In genomic region chr3:97871788-97872187, GRCh38 we compare ENCODE assay signal across 12 cellular contexts. TPM values are rescaled to one million over a fixed set of nuclear protein-coding genes. Genes with fewer than 3 reads are reported as not detected.
A peak's percentile ranks its signal among the peaks of the same experiment; 100 is the strongest.
DNase-seq lines count a peak whose midpoint lies in the region; ATAC-seq and TF ChIP-seq lines count a peak whose summit lies in the region.
"Had no signal": no experiment of that assay in that cellular context is flagged by ENCODE, and none has a peak within 500 bp of the region (broad histone marks: within the 10 kb centered on the region; RNA-seq: fewer than 3 reads in every experiment).

No MANE protein-coding gene starts in this region.

- TF ChIP-seq CTCF in brain microvascular endothelial cell (IDR thresholded peaks at IDR 0.05; ENCODE audit: low read depth, low read length, missing control alignments) (no peak), transverse colon (IDR thresholded peaks at IDR 0.05) (no peak)

- H3K4me1 Mint-ChIP-seq in activated T-cell treated with anti-CD3 and anti-CD28 coated beads, Interleukin-2, amount 50 U/mL, for 72 hours (ENCODE audit: low read depth) = peaks cover 26% of the 10 kb centered on the region
- H3K4me1 Mint-ChIP-seq: B cell had no signal

- peak overlapping the region; percentile 82 for H3K27ac Mint-ChIP-seq in activated T-cell treated with anti-CD3 and anti-CD28 coated beads, Interleukin-2, amount 50 U/mL, for 72 hours
- H3K27ac Mint-ChIP-seq: B cell had no signal

- no peaks in the 10 kb centered on the region for H3K27me3 Mint-ChIP-seq in activated T-cell treated with anti-CD3 and anti-CD28 coated beads, Interleukin-2, amount 50 U/mL, for 72 hours (ENCODE audit: low read depth)

- H3K27ac ChIP-seq in brain microvascular endothelial cell = peak overlapping the region; percentile 86
- peak overlapping the region; percentile 23 for H3K27ac ChIP-seq in layer of hippocampus (ENCODE audit: low read depth, low read length)
- H3K27ac ChIP-seq in urinary bladder (ENCODE audit: low read depth) = peak overlapping the region; percentile 16
- peak overlapping the region in 1 of 4 donors; percentile 27 for H3K27ac ChIP-seq in transverse colon

- H3K4me1 ChIP-seq in urinary bladder (ENCODE audit: insufficient read depth) = no peaks in the 10 kb centered on the region
- H3K4me1 ChIP-seq in transverse colon = peaks cover 0 to 7% (median 1%) of the 10 kb centered on the region in 4 donors

- H3K4me3 Mint-ChIP-seq in activated T-cell treated with anti-CD3 and anti-CD28 coated beads, Interleukin-2, amount 50 U/mL, for 72 hours = peak overlapping the region; percentile 23 to 72
- H3K4me3 Mint-ChIP-seq: B cell had no signal

- no peak for TF ChIP-seq POLR2A in transverse colon (IDR thresholded peaks at IDR 0.05)

- 60% methylated on average over 2 of the region's 2 CpGs for WGBS in urinary bladder
- WGBS in transverse colon (ENCODE audit: low coverage in 1 of 2), 2 donors = 79 to 90% methylated on average over 2 of the region's 2 CpGs

- H3K27me3 ChIP-seq in brain microvascular endothelial cell (replicated peaks) (no peaks in the 10 kb centered on the region), layer of hippocampus (ENCODE audit: control insufficient read depth, insufficient read depth, low read length) (no peaks in the 10 kb centered on the region), transverse colon (no peaks in the 10 kb centered on the region)

- no peaks in the 10 kb centered on the region for H3K9me3 Mint-ChIP-seq in activated T-cell treated with anti-CD3 and anti-CD28 coated beads, Interleukin-2, amount 50 U/mL, for 72 hours

- peak overlapping the region; percentile 1 for H3K4me3 ChIP-seq in brain microvascular endothelial cell (ENCODE audit: low read depth, low read length)
- no peak overlapping the region for H3K4me3 ChIP-seq in urinary bladder (ENCODE audit: low read depth, low read length)
- H3K4me3 ChIP-seq in transverse colon = no peak overlapping the region
- H3K4me3 ChIP-seq: lung had no signal

- in situ Hi-C loops in brain microvascular endothelial cell (cut with HindIII; ENCODE audit: low pct_ligation_motif_present, low sequenced_read_pairs) = no loop called here
- in situ Hi-C loops in transverse colon (cut with MboI; ENCODE audit: low pct_ligation_motif_present in 1 of 4, low pct_unique_long_range_greater_than_20kb in 1 of 4, low sequenced_read_pairs in 3 of 4) = no loop called here

- H3K36me3 Mint-ChIP-seq in activated T-cell treated with anti-CD3 and anti-CD28 coated beads, Interleukin-2, amount 50 U/mL, for 72 hours (ENCODE audit: insufficient read depth in 2 of 2) = no peaks in the 10 kb centered on the region

- ATAC-seq in activated T-cell treated with anti-CD3 and anti-CD28 coated beads, Interleukin-2, amount 50 U/mL, for 72 hours (replicated peaks in 1 of 2) = peak; percentile 41 to 53
- no peak for ATAC-seq in HG03139 (IDR thresholded peaks at IDR 0.05; ENCODE audit: unreplicated experiment)

- H3K36me3 ChIP-seq in brain microvascular endothelial cell (replicated peaks) = no peaks in the 10 kb centered on the region
- peaks cover 3% of the 10 kb centered on the region for H3K36me3 ChIP-seq in urinary bladder (ENCODE audit: insufficient read depth)
- H3K36me3 ChIP-seq in transverse colon = peaks cover 0 to 6% (median 2%) of the 10 kb centered on the region in 4 donors

- no peak for DNase-seq in activated T-cell treated with anti-CD3 and anti-CD28 coated beads, Interleukin-2, amount 50 U/mL, for 72 hours
- DNase-seq in activated T-cell treated with anti-CD3 and anti-CD28 coated beads for 4 hours (no peak), brain microvascular endothelial cell (no peak), transverse colon (no peak), NCI-H2171 (lab: John Stamatoyannopoulos, UW) (no peak)
- DNase-seq: glutamatergic neuron, retina had no signal

- TF ChIP-seq EP300 in transverse colon (IDR thresholded peaks at IDR 0.05; ENCODE audit: low read depth) = no peak

- intact Hi-C loops in transverse colon (cut with DNase I; ENCODE audit: low total_unique reads) = no loop called here

- no peaks in the 10 kb centered on the region for H3K9me3 ChIP-seq in transverse colon

RNA-seq across cellular contexts. Expression of gene CRYBG3, which starts 50.0 kb away (rescaled TPM):
- total RNA-seq in activated T-cell treated with anti-CD3 and anti-CD28 coated beads, Interleukin-2, amount 50 U/mL, for 72 hours = 1 to 10 TPM; 3.4 to 4.0 TPM
- total RNA-seq in urinary bladder (67.5 TPM), transverse colon (10 to 100 TPM; 21.3 to 32.7 (median 27.9) TPM)
- polyA plus RNA-seq in urinary bladder = 16.2 TPM

Comparison
In these comparisons a context has a peak if more than half of its experiments do, and no peak if none do; other contexts are left out.
1. RNA of gene CRYBG3, which starts 50.0 kb away (total RNA-seq): 67.5 TPM in urinary bladder (single experiment) and 21.3 to 32.7 TPM in transverse colon; 3.4 to 4.0 TPM in activated T-cell treated with anti-CD3 and anti-CD28 coated beads, Interleukin-2, amount 50 U/mL, for 72 hours; every median in the first group is over 4 times any median in the second.